ENCODE assay signal across 10 cellular contexts in the genomic region with DNA sequence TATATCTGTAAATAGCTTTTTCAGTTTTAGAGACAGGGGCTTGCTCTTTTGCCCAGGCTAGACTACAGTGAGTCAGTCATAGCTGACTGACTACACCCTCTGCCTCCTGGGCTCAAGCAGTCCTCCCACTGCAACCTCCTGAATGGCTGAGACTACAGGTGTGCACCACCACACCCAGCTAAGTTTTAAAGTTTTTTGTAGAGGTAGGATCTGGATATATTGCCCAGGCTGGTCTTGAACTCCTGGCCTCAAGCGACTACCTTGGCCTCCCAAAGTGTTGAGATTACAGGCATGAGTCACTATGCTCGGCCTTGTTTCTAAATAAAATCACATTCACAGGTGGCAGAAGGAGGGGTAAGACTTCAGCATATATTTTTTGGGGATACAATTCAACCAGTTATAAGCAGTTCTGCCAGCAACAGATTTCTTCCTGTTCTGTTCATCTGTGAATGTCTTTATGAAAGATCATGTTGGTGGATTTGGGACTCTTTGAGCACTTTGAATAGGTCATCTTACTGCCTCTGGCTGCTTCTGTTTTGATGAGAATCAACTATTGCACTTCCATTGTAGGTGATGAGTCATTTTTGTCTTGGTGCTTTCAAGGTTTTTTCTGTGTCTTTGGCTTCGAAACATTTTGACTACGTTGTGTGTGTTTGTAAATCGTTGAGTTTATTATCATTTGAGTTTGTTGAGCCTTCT. TPM values are rescaled to one million over a fixed set of nuclear protein-coding genes. Genes with fewer than 3 reads are reported as not detected.
DNase-seq lines count a peak whose midpoint lies in the region; ATAC-seq, FAIRE-seq and TF ChIP-seq lines count a peak whose summit lies in the region.
"Had no signal": no experiment of that assay in that cellular context is flagged by ENCODE, and none has a peak within 500 bp of the region (broad histone marks: within the 10 kb centered on the region; RNA-seq: fewer than 3 reads in every experiment).

No MANE protein-coding gene starts in this region.

- H3K4me3 Mint-ChIP-seq in activated T-helper 17 cell treated with anti-CD3 and anti-CD28 coated beads, Interleukin-2, amount 50 U/mL, for 72 hours: peak overlapping the region; percentile 48

- no peaks in the 10 kb centered on the region for H3K9me3 Mint-ChIP-seq in activated T-helper 17 cell treated with anti-CD3 and anti-CD28 coated beads, Interleukin-2, amount 50 U/mL, for 72 hours

- ATAC-seq in GM19452 (IDR thresholded peaks at IDR 0.05; ENCODE audit: unreplicated experiment) (peak; percentile 75), HG03064 (IDR thresholded peaks at IDR 0.05; ENCODE audit: low read depth, unreplicated experiment) (peak; percentile 73), HG02970 (IDR thresholded peaks at IDR 0.05; ENCODE audit: low FRiP score, unreplicated experiment) (no peak)
- peak; percentile 91 for ATAC-seq in activated T-helper 17 cell treated with anti-CD3 and anti-CD28 coated beads, Interleukin-2, amount 50 U/mL, for 72 hours (replicated peaks)

- CTCF ChIA-PET in GM10248 (lab: Yijun Ruan, JAX): interaction anchor here (1.0 to 1.7 kb wide), 5 partner anchors 8 to 76 kb away, joined by 3 to 6 read pairs (median 3); no protein-coding TSS in a partner anchor

- no peak for FAIRE-seq in frontal cortex (lab: Jason Lieb, UNC)

- POLR2A ChIA-PET in GM10248 (lab: Yijun Ruan, JAX): no interaction called here

- peak overlapping the region; percentile 69 for H3K27ac Mint-ChIP-seq in activated T-helper 17 cell treated with anti-CD3 and anti-CD28 coated beads, Interleukin-2, amount 50 U/mL, for 72 hours

- DNase-seq in GM10248 (ENCODE audit: extremely low spot score): peak; percentile 61
- no peak for DNase-seq in mesenteric fat pad (ENCODE audit: low spot score)
- no peak for DNase-seq in GDM1 (lab: John Stamatoyannopoulos, UW)
- DNase-seq in frontal cortex (ENCODE audit: low spot score in 2 of 2): no peak
- DNase-seq: SJCRH30, substantia nigra had no signal

- H3K4me1 Mint-ChIP-seq in activated T-helper 17 cell treated with anti-CD3 and anti-CD28 coated beads, Interleukin-2, amount 50 U/mL, for 72 hours: peaks cover 56% of the 10 kb centered on the region

- no peak for TF ChIP-seq CTCF in GM10248 (IDR thresholded peaks at IDR 0.05; ENCODE audit: control extremely low read depth, extremely low read depth, low read depth, missing control alignments)

- H3K36me3 Mint-ChIP-seq in activated T-helper 17 cell treated with anti-CD3 and anti-CD28 coated beads, Interleukin-2, amount 50 U/mL, for 72 hours (ENCODE audit: low read depth): peaks cover 12% of the 10 kb centered on the region

- no peaks in the 10 kb centered on the region for H3K27me3 Mint-ChIP-seq in activated T-helper 17 cell treated with anti-CD3 and anti-CD28 coated beads, Interleukin-2, amount 50 U/mL, for 72 hours

RNA-seq across cellular contexts. Expression of gene RBM33, which starts 15.7 kb away (rescaled TPM):
- 100 to 1,000 TPM in 1 of 2 donors, 10 to 100 TPM in 1; 79.6 to 114 TPM for total RNA-seq in activated T-helper 17 cell treated with anti-CD3 and anti-CD28 coated beads, Interleukin-2, amount 50 U/mL, for 72 hours
- total RNA-seq in mesenteric fat pad (43.7 TPM), frontal cortex (44.4 TPM)
